In the genomic region with DNA sequence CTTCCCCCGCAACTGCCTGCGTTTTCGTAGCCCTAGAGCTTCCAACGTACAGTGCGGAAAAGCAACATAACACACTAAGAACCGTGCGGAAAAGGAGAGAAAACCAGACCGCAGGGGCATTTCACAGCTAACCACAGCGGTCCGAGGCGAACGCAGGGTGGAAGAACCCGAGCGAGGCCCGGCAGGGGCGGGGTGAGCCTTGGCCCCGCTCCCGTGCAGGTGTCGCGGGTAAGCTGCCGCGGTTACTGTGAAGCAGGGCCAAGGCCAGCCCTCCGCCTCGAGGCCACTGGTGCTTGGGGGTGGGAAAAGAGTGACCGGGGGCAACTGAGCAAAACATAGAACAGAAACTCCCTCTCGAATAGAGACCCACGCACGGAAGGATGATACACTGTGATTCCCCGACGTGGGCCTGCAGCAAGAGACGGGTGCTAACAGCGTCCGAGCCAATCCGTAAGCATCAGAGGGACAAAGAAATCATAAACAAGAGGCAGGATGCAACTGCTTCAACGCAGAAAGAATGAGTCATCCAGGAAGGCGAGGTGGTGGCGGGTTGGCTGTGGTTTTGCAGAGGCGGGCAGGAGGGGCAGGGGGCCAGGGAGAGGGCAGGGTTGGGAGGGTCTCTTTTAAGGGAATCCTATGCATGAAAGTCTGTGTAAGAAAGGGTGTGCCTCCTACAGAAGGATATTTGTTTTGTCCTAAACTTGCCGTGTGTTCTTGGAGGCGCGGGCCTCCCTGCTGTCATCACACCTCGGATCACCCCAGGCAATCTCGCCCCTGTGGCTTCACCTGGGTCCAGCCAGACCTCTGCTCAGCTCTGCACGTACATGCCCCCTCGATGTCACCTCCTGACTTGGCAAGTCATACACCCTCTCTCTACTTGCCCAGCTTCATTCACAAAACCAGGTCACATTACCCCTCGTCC, we compare ENCODE assay signal across 8 cellular contexts. TPM values are rescaled to one million over a fixed set of nuclear protein-coding genes. Genes with fewer than 3 reads are reported as not detected.
DNase-seq lines count a peak whose midpoint lies in the region; ATAC-seq and TF ChIP-seq lines count a peak whose summit lies in the region.

No MANE protein-coding gene starts in this region.

- no peak overlapping the region for H4K91ac ChIP-seq in H9 (ENCODE audit: insufficient read length, low read depth, low read length)

- no peak overlapping the region for H2AK5ac ChIP-seq in H9 (ENCODE audit: insufficient read length, low read length)

- H2BK120ac ChIP-seq in H9 (ENCODE audit: low read depth, low read length, poor library complexity, severe bottlenecking): no peak overlapping the region

- H3K4me1 ChIP-seq in DND-41 (ENCODE audit: insufficient read depth, low read length): peaks cover 30% of the 10 kb centered on the region
- peaks cover 7% of the 10 kb centered on the region; the same call in 1 of the 2 replicates for H3K4me1 ChIP-seq in H9 (ENCODE audit: insufficient read depth, low read length)

- peak overlapping the region; percentile 45 for H4K5ac ChIP-seq in H9 (ENCODE audit: insufficient read length, low read depth, low read length)

- no peak overlapping the region for H2BK12ac ChIP-seq in H9 (ENCODE audit: insufficient read length, low read depth, low read length)

- H3K9me3 ChIP-seq in DND-41 (ENCODE audit: insufficient read depth, low read length, severe bottlenecking) (no peaks in the 10 kb centered on the region), H9 (ENCODE audit: control insufficient read depth, low read depth, low read length) (no peaks in the 10 kb centered on the region)

- H3T11ph ChIP-seq in H9 (ENCODE audit: low read length): no peak overlapping the region

- H4K20me1 ChIP-seq in DND-41 (ENCODE audit: insufficient read depth, low read length) (no peaks in the 10 kb centered on the region), H9 (ENCODE audit: control insufficient read depth, insufficient read depth, insufficient read length) (no peaks in the 10 kb centered on the region)

- H3K27ac Mint-ChIP-seq in H9: peak overlapping the region; percentile 69 to 96 (median 92)

- H2BK20ac ChIP-seq in H9 (ENCODE audit: low read depth, low read length, poor library complexity, severe bottlenecking): no peak overlapping the region

- H3K18ac ChIP-seq in H9 (ENCODE audit: insufficient read length, low read depth, low read length): peak overlapping the region; percentile 56

- peaks cover 0 to 19% (median 3%) of the 10 kb centered on the region in 3 experiments; a peak in 4 of 7 replicates for H3K36me3 Mint-ChIP-seq in H9 (ENCODE audit: insufficient read depth in 1 of 3, low read depth in 3 of 3)

- no peak overlapping the region for H3K4ac ChIP-seq in H9 (ENCODE audit: low read depth, low read length)

- H3K4me3 ChIP-seq in DND-41 (ENCODE audit: low read depth in 1 of 2, low read length in 2 of 2): peak overlapping the region in 1 of 2 experiments; percentile 45; a peak in 2 of 4 replicates

- no peaks in the 10 kb centered on the region for H3K27me3 Mint-ChIP-seq in H9 (ENCODE audit: low read depth)

- peak overlapping the region; percentile 77 for H2AFZ ChIP-seq in DND-41 (ENCODE audit: low read depth, low read length)
- no peak overlapping the region for H2AFZ ChIP-seq in H9 (ENCODE audit: low read length)

- peak overlapping the region; percentile 70 for H3K27ac ChIP-seq in DND-41 (ENCODE audit: low read length)
- no peak overlapping the region for H3K27ac ChIP-seq in H9 (ENCODE audit: insufficient read length, low read depth, low read length)

- H3K9me3 Mint-ChIP-seq in H9: no peaks in the 10 kb centered on the region; a peak in 1 of 5 replicates

- H2BK15ac ChIP-seq in H9 (ENCODE audit: low read depth, low read length): no peak overlapping the region

- no CpG with 5 or more reads among the region's 46 CpGs for WGBS in H9 (ENCODE audit: extremely low coverage, insufficient read length, low lambda C conversion rate)

- H3K14ac ChIP-seq in H9 (ENCODE audit: insufficient read depth, low read length): peak overlapping the region; percentile 48

- no peaks in the 10 kb centered on the region for H3K27me3 ChIP-seq in DND-41 (ENCODE audit: insufficient read depth, low read length, poor library complexity)
- no peaks in the 10 kb centered on the region for H3K27me3 ChIP-seq in H9 (ENCODE audit: insufficient read depth, low read length)

- peak overlapping the region; percentile 40 for H3K9ac ChIP-seq in DND-41 (ENCODE audit: low read depth, low read length)
- no peak overlapping the region for H3K9ac ChIP-seq in H9 (ENCODE audit: extremely low read depth, insufficient read length, low read length)

- H3K4me2 ChIP-seq in DND-41 (ENCODE audit: insufficient read depth, low read length) (peak overlapping the region; percentile 60), H9 (ENCODE audit: insufficient read depth, insufficient read length, low read length) (peak overlapping the region; percentile 30)

- no peaks in the 10 kb centered on the region for H3K36me3 ChIP-seq in DND-41 (ENCODE audit: insufficient read depth, low read length)

- H3K4me3 Mint-ChIP-seq in H9: peak overlapping the region; percentile 37 to 52; a peak in 3 of 5 replicates

- H3K23me2 ChIP-seq in H9 (ENCODE audit: insufficient read length, low read depth, low read length, poor library complexity, severe bottlenecking): no peaks in the 10 kb centered on the region

- H2BK5ac ChIP-seq in H9 (ENCODE audit: insufficient read length, low read length): no peak overlapping the region

- TF ChIP-seq CTCF in DND-41 (IDR thresholded peaks at IDR 0.05; ENCODE audit: borderline replicate concordance, extremely low read depth, low read length, poor library complexity, severe bottlenecking): no peak
- no peak for TF ChIP-seq CTCF in H9 (conservative IDR thresholded peaks at IDR 0.05)

- H3K79me2 ChIP-seq in DND-41 (ENCODE audit: insufficient read depth, low read length) (no peaks in the 10 kb centered on the region), H9 (ENCODE audit: insufficient read depth, low read length) (peaks cover 11% of the 10 kb centered on the region; the same call in 1 of the 2 replicates)

- H3K79me1 ChIP-seq in H9 (ENCODE audit: insufficient read depth, low read depth, low read length, poor library complexity, severe bottlenecking): no peaks in the 10 kb centered on the region

- H4K8ac ChIP-seq in H9 (replicated peaks; ENCODE audit: insufficient read length, low read depth, low read length): no peak overlapping the region

- peak; percentile 81 for ATAC-seq in DND-41 (ENCODE audit: insufficient read depth, low read depth)
- ATAC-seq in esophagus mucosa: peak; percentile 72

- H3K4me1 Mint-ChIP-seq in H9: peaks cover 42 to 51% of the 10 kb centered on the region in 2 experiments

- H3K23ac ChIP-seq in H9 (ENCODE audit: insufficient read length, low read depth, low read length): no peak overlapping the region

- H3K56ac ChIP-seq in H9 (ENCODE audit: insufficient read length, low read depth, low read length): no peak overlapping the region

- DNase-seq in DND-41 (peak; percentile 86), H9 (peak; percentile 81), NCI-H2029 (lab: John Stamatoyannopoulos, UW) (peak; percentile 82), anterior cingulate cortex (lab: John Stamatoyannopoulos, UW) (no peak), DMS114 treated with DMSO at 0.1 percent for 48 hours (lab: John Stamatoyannopoulos, UW; ENCODE audit: unreplicated experiment) (no peak)
- peak; percentile 67 to 74 for DNase-seq in activated CD4-positive, alpha-beta T cell treated with anti-CD3 and anti-CD28 coated beads, Interleukin-2, amount 50 U/mL, for 48 hours
- peak; percentile 24 to 54 for DNase-seq in stimulated activated CD4-positive, alpha-beta T cell treated with anti-CD3 and anti-CD28 coated beads, Interleukin-4, amount 100 ng/mL, for 48 hours (ENCODE audit: low read depth in 2 of 2)

RNA-seq across cellular contexts. Expression of a gene that starts 7.3 kb away (rescaled TPM):
- total RNA-seq in H9 (2021) (32.2 and 34.4 TPM in 2 replicates), esophagus mucosa (7.2 TPM)

Comparison
In these comparisons a context has a peak if more than half of its experiments do, and no peak if none do; other contexts are left out.
1. DNase-seq: peak in DND-41 (single experiment), H9 (single experiment), NCI-H2029 (single experiment), activated CD4-positive, alpha-beta T cell treated with anti-CD3 and anti-CD28 coated beads, Interleukin-2, amount 50 U/mL, for 48 hours (2 of 2) and stimulated activated CD4-positive, alpha-beta T cell treated with anti-CD3 and anti-CD28 coated beads, Interleukin-4, amount 100 ng/mL, for 48 hours (2 of 2); none in anterior cingulate cortex (0 of 58) and DMS114 treated with DMSO at 0.1 percent for 48 hours (single experiment).